In genomic region chr5:132775439-132776076, GRCh38 we compare ENCODE assay signal across 10 cellular contexts. TPM values are rescaled to one million over a fixed set of nuclear protein-coding genes. Genes with fewer than 3 reads are reported as not detected.
A peak's percentile ranks its signal among the peaks of the same experiment; 100 is the strongest.
DNase-seq lines count a peak whose midpoint lies in the region; ATAC-seq, FAIRE-seq and TF ChIP-seq lines count a peak whose summit lies in the region.
"Had no signal": no experiment of that assay in that cellular context is flagged by ENCODE, and none has a peak within 500 bp of the region (broad histone marks: within the 10 kb centered on the region; RNA-seq: fewer than 3 reads in every experiment).

No MANE protein-coding gene starts in this region.

- H3K4me3 ChIP-seq in astrocyte of the cerebellum (ENCODE audit: low read depth, low read length) (peak overlapping the region; percentile 69), kidney (ENCODE audit: low read length in 2 of 2) (peak overlapping the region; percentile 68)

- H3K4me1 Mint-ChIP-seq in activated CD4-positive, alpha-beta T cell treated with anti-CD3 and anti-CD28 coated beads, Interleukin-2, amount 10 ng/mL, durations not matched to agents 24 days and 14 days, result peaks cover 36% of the 10 kb centered on the region

- no peak overlapping the region for H3K27ac ChIP-seq in kidney (ENCODE audit: low read depth in 2 of 2, low read length in 2 of 2)
- H3K27ac ChIP-seq in temporal lobe (ENCODE audit: low read depth, low read length), result peak overlapping the region; percentile 94

- no peak for ATAC-seq in HG03457 (IDR thresholded peaks at IDR 0.05; ENCODE audit: unreplicated experiment)

- DNase-seq in activated CD4-positive, alpha-beta T cell treated with anti-CD3 and anti-CD28 coated beads, Interleukin-2, amount 10 ng/mL, durations not matched to agents 24 days and 14 days, result no peak
- DNase-seq in activated CD4-positive, alpha-beta T cell treated with anti-CD3 and anti-CD28 coated beads, Interleukin-2, amount 50 U/mL, for 1 hour, result no peak
- no peak for DNase-seq in astrocyte of the cerebellum (ENCODE audit: low read depth)
- no peak for DNase-seq in kidney
- no peak for DNase-seq in hippocampal formation (lab: John Stamatoyannopoulos, UW)
- DNase-seq in stimulated activated CD4-positive, alpha-beta T cell treated with anti-CD3 and anti-CD28 coated beads, Interleukin-1b, Interleukin-23, amount 100 ng/mL, for 48 hours, result no peak

- H3K27ac Mint-ChIP-seq in activated CD4-positive, alpha-beta T cell treated with anti-CD3 and anti-CD28 coated beads, Interleukin-2, amount 10 ng/mL, durations not matched to agents 24 days and 14 days, result no peak overlapping the region

- TF ChIP-seq CTCF in astrocyte of the cerebellum (IDR thresholded peaks at IDR 0.05; ENCODE audit: low read depth, low read length, missing control alignments) (no peak), kidney (IDR thresholded peaks at IDR 0.05; ENCODE audit: borderline replicate concordance, extremely low read depth, insufficient read depth) (no peak)

- no peak for FAIRE-seq in kidney (lab: Jason Lieb, UNC)
- FAIRE-seq: colon had no signal

- no peaks in the 10 kb centered on the region for H3K9me3 ChIP-seq in kidney (ENCODE audit: control insufficient read depth in 1 of 2, low read length in 2 of 2)

- intact Hi-C loops in activated CD4-positive, alpha-beta T cell treated with anti-CD3 and anti-CD28 coated beads, Interleukin-2, amount 10 ng/mL, durations not matched to agents 24 days and 14 days (cut with micrococcal nuclease), result loop anchor here (2.0 kb wide), 2 partner anchors 23 to 39 kb away; partner anchors contain the start of gene KIF3A
- intact Hi-C loops in kidney (cut with DNase I), result no loop called here

- H3K9ac ChIP-seq in kidney (ENCODE audit: low read length in 2 of 2), result peak overlapping the region; percentile 7 to 84

- in situ Hi-C loops in astrocyte of the cerebellum (cut with HindIII; ENCODE audit: low sequenced_read_pairs), result no loop called here

- peak overlapping the region; percentile 73 for H3K4me3 Mint-ChIP-seq in activated CD4-positive, alpha-beta T cell treated with anti-CD3 and anti-CD28 coated beads, Interleukin-2, amount 10 ng/mL, durations not matched to agents 24 days and 14 days

- no peaks in the 10 kb centered on the region for H3K9me3 Mint-ChIP-seq in activated CD4-positive, alpha-beta T cell treated with anti-CD3 and anti-CD28 coated beads, Interleukin-2, amount 10 ng/mL, durations not matched to agents 24 days and 14 days

- no peaks in the 10 kb centered on the region for H3K36me3 ChIP-seq in kidney (ENCODE audit: control insufficient read depth in 1 of 2, insufficient read depth in 2 of 2, low read length in 2 of 2)

- H3K36me3 Mint-ChIP-seq in activated CD4-positive, alpha-beta T cell treated with anti-CD3 and anti-CD28 coated beads, Interleukin-2, amount 10 ng/mL, durations not matched to agents 24 days and 14 days (ENCODE audit: low read depth), result peaks cover 3% of the 10 kb centered on the region

- H3K4me1 ChIP-seq in kidney (ENCODE audit: control insufficient read depth in 1 of 2, insufficient read depth in 1 of 2, low read depth in 1 of 2, low read length in 2 of 2), result peaks cover 24 to 27% of the 10 kb centered on the region in 2 donors

- H3K27me3 Mint-ChIP-seq in activated CD4-positive, alpha-beta T cell treated with anti-CD3 and anti-CD28 coated beads, Interleukin-2, amount 10 ng/mL, durations not matched to agents 24 days and 14 days, result peaks cover 27% of the 10 kb centered on the region

RNA-seq across cellular contexts. Expression of gene SEPTIN8, which starts 1.5 kb away (rescaled TPM):
- total RNA-seq in activated CD4-positive, alpha-beta T cell treated with anti-CD3 and anti-CD28 coated beads, Interleukin-2, amount 10 ng/mL, durations not matched to agents 24 days and 14 days, result 43.8 and 45.4 TPM in 2 replicates
- total RNA-seq in kidney (54.4 TPM), temporal lobe (27.3 TPM)
- 24.9 TPM for polyA plus RNA-seq in kidney (ENCODE audit: insufficient read depth, low read depth, low replicate concordance)

RNA-seq across cellular contexts. Expression of gene CCNI2, which starts 28.3 kb away (rescaled TPM):
- total RNA-seq in activated CD4-positive, alpha-beta T cell treated with anti-CD3 and anti-CD28 coated beads, Interleukin-2, amount 10 ng/mL, durations not matched to agents 24 days and 14 days, result 39.5 and 42.7 TPM in 2 replicates
- total RNA-seq in kidney (3.4 TPM), temporal lobe (under 0.01 TPM)
- 3.8 TPM for polyA plus RNA-seq in kidney (ENCODE audit: insufficient read depth, low read depth, low replicate concordance)
- total RNA-seq: M059J had no signal

RNA-seq across cellular contexts. Expression of gene SOWAHA, which starts 37.5 kb away (rescaled TPM):
- 0.59 and 0.65 TPM in 2 replicates for total RNA-seq in activated CD4-positive, alpha-beta T cell treated with anti-CD3 and anti-CD28 coated beads, Interleukin-2, amount 10 ng/mL, durations not matched to agents 24 days and 14 days
- total RNA-seq in kidney, result 4.1 TPM
- 7.1 TPM for polyA plus RNA-seq in kidney (ENCODE audit: insufficient read depth, low read depth, low replicate concordance)
- 4.7 TPM for total RNA-seq in temporal lobe

RNA-seq across cellular contexts. Expression of gene KIF3A, which starts 38.2 kb away (rescaled TPM):
- 44.2 and 51.9 TPM in 2 replicates for total RNA-seq in activated CD4-positive, alpha-beta T cell treated with anti-CD3 and anti-CD28 coated beads, Interleukin-2, amount 10 ng/mL, durations not matched to agents 24 days and 14 days
- 13.9 TPM for total RNA-seq in kidney
- 7.1 TPM for polyA plus RNA-seq in kidney (ENCODE audit: insufficient read depth, low read depth, low replicate concordance)
- 75.0 TPM for total RNA-seq in temporal lobe

RNA-seq across cellular contexts. Expression of gene SHROOM1, which starts 54.9 kb away (rescaled TPM):
- 5.3 and 7.4 TPM in 2 replicates for total RNA-seq in activated CD4-positive, alpha-beta T cell treated with anti-CD3 and anti-CD28 coated beads, Interleukin-2, amount 10 ng/mL, durations not matched to agents 24 days and 14 days
- total RNA-seq in kidney, result 13.4 TPM
- polyA plus RNA-seq in kidney (ENCODE audit: insufficient read depth, low read depth, low replicate concordance), result 7.8 TPM
- total RNA-seq in temporal lobe, result 2.2 TPM
